ENCODE assay signal across 8 cellular contexts in genomic region chr7:157690058-157690832, GRCh38.
DNase-seq lines count a peak whose midpoint lies in the region; ATAC-seq and TF ChIP-seq lines count a peak whose summit lies in the region.

No MANE protein-coding gene starts in this region.

- H3K27ac ChIP-seq in CD8-positive, alpha-beta T cell (ENCODE audit: low read depth, low read length), result no peak overlapping the region
- H3K27ac ChIP-seq in dorsolateral prefrontal cortex (peak overlapping the region in 10 of 59 donors; percentile 17 to 63 (median 43)), ovary (no peak overlapping the region), thyroid gland (no peak overlapping the region)

- no peaks in the 10 kb centered on the region for H3K9me3 Mint-ChIP-seq in CD8-positive, alpha-beta T cell

- H3K27me3 Mint-ChIP-seq in CD8-positive, alpha-beta T cell (ENCODE audit: low read depth), result peaks cover 47% of the 10 kb centered on the region

- H3K4me1 Mint-ChIP-seq in CD8-positive, alpha-beta T cell (ENCODE audit: low read depth), result peaks cover 36% of the 10 kb centered on the region

- H3K36me3 ChIP-seq in CD8-positive, alpha-beta T cell (ENCODE audit: insufficient read depth, low read length), result no peaks in the 10 kb centered on the region
- no peaks in the 10 kb centered on the region for H3K36me3 ChIP-seq in MG63
- no peaks in the 10 kb centered on the region for H3K36me3 ChIP-seq in ovary
- H3K36me3 ChIP-seq in thyroid gland, result no peaks in the 10 kb centered on the region
- H3K36me3 ChIP-seq in mucosa of descending colon (ENCODE audit: low read depth), result no peaks in the 10 kb centered on the region

- peaks cover 49% of the 10 kb centered on the region for H3K4me1 ChIP-seq in CD8-positive, alpha-beta T cell (ENCODE audit: insufficient read depth, low read length)
- H3K4me1 ChIP-seq in ovary (ENCODE audit: insufficient read depth), result peaks cover 2% of the 10 kb centered on the region
- peaks cover 0 to 30% of the 10 kb centered on the region in 2 donors for H3K4me1 ChIP-seq in thyroid gland
- H3K4me1 ChIP-seq in mucosa of descending colon (ENCODE audit: low read depth), result peaks cover 33% of the 10 kb centered on the region

- peak overlapping the region; percentile 37 for H3K4me3 ChIP-seq in CD8-positive, alpha-beta T cell (ENCODE audit: low read depth, low read length)
- peak overlapping the region; percentile 54 for H3K4me3 ChIP-seq in MG63
- peak overlapping the region; percentile 31 to 73 (median 60) for H3K4me3 ChIP-seq in dorsolateral prefrontal cortex
- peak overlapping the region; percentile 17 for H3K4me3 ChIP-seq in ovary
- H3K4me3 ChIP-seq in thyroid gland (replicated peaks in 1 of 3), result no peak overlapping the region
- no peak overlapping the region for H3K4me3 ChIP-seq in mucosa of descending colon

- no peaks in the 10 kb centered on the region for H3K36me3 Mint-ChIP-seq in CD8-positive, alpha-beta T cell

- no peak for DNase-seq in CD8-positive, alpha-beta T cell
- DNase-seq in MG63 (peak; percentile 17), dorsolateral prefrontal cortex (peak in 1 of 10 donors; percentile 24), ovary (no peak), thyroid gland (no peak), globus pallidus (ENCODE audit: low spot score) (no peak), mucosa of descending colon (no peak)

- TF ChIP-seq EP300 in ovary (IDR thresholded peaks at IDR 0.05), result no peak

- peaks cover 45% of the 10 kb centered on the region for H3K27me3 ChIP-seq in CD8-positive, alpha-beta T cell (ENCODE audit: insufficient read depth, low read length)
- H3K27me3 ChIP-seq in MG63 (no peaks in the 10 kb centered on the region), dorsolateral prefrontal cortex (peaks cover 0 to 58% (median 17%) of the 10 kb centered on the region in 45 donors), ovary (peaks cover under 1% of the 10 kb centered on the region), thyroid gland (peaks cover 16% of the 10 kb centered on the region)

- CTCF ChIA-PET in CD8-positive, alpha-beta T cell (lab: Charles Lee), result interaction anchor here (0.8 kb wide), 1 partner anchor 17 kb away, joined by 7 read pairs; no protein-coding TSS in a partner anchor

- no peak overlapping the region for H3K27ac Mint-ChIP-seq in CD8-positive, alpha-beta T cell

- H3K9me3 ChIP-seq in CD8-positive, alpha-beta T cell (ENCODE audit: low read length), result no peaks in the 10 kb centered on the region
- H3K9me3 ChIP-seq in MG63, result no peaks in the 10 kb centered on the region
- H3K9me3 ChIP-seq in ovary, result no peaks in the 10 kb centered on the region
- H3K9me3 ChIP-seq in thyroid gland, result no peaks in the 10 kb centered on the region
- H3K9me3 ChIP-seq in mucosa of descending colon, result no peaks in the 10 kb centered on the region

- peak overlapping the region; percentile 72 for H3K4me3 Mint-ChIP-seq in CD8-positive, alpha-beta T cell

- TF ChIP-seq POLR2A in ovary (IDR thresholded peaks at IDR 0.05) (no peak), thyroid gland (IDR thresholded peaks at IDR 0.05) (no peak)

- intact Hi-C loops in CD8-positive, alpha-beta T cell (cut with DNase I, micrococcal nuclease), result no loop called here
- intact Hi-C loops in dorsolateral prefrontal cortex (cut with DNase I), result no loop called here
- intact Hi-C loops in ovary (cut with DNase I), result no loop called here
- intact Hi-C loops in thyroid gland (cut with DNase I), result no loop called here
- intact Hi-C loops in mucosa of descending colon (cut with DNase I, micrococcal nuclease), result no loop called here

- no peak for TF ChIP-seq CTCF in CD8-positive, alpha-beta T cell (IDR thresholded peaks at IDR 0.05)
- TF ChIP-seq CTCF in dorsolateral prefrontal cortex (IDR thresholded peaks at IDR 0.05 in 54 of 56, conservative IDR thresholded peaks at IDR 0.05 in 2 of 56; ENCODE audit: low read depth in 1 of 56, partially characterized antibody in 56 of 56) (no peak), ovary (IDR thresholded peaks at IDR 0.05) (no peak), thyroid gland (IDR thresholded peaks at IDR 0.05) (no peak), mucosa of descending colon (IDR thresholded peaks at IDR 0.05) (no peak)

- ATAC-seq in CD8-positive, alpha-beta T cell, result no peak
- no peak for ATAC-seq in GM21723 (IDR thresholded peaks at IDR 0.05; ENCODE audit: unreplicated experiment)
- ATAC-seq in mucosa of descending colon, result no peak

- POLR2A ChIA-PET in CD8-positive, alpha-beta T cell (lab: Charles Lee), result interaction anchor here (0.5 kb wide), 1 partner anchor 199 kb away, joined by 6 read pairs; no protein-coding TSS in a partner anchor

- WGBS in ovary, 3 donors, result 0 to 1% (median 1%) methylated on average over 59 to 70 of the region's 70 CpGs
- WGBS in thyroid gland, 2 donors, result 1 to 2% methylated on average over 14 to 26 of the region's 70 CpGs

Comparison
In these comparisons a context has a peak if more than half of its experiments do, and no peak if none do; other contexts are left out.
1. H3K4me3 ChIP-seq: peak in CD8-positive, alpha-beta T cell (single experiment), MG63 (single experiment), dorsolateral prefrontal cortex (59 of 59) and ovary (single experiment); none in thyroid gland (0 of 3) and mucosa of descending colon (single experiment).